ENCODE assay signal across 14 cellular contexts in genomic region chr3:98801042-98801747, GRCh38. TPM values are rescaled to one million over a fixed set of nuclear protein-coding genes. Genes with fewer than 3 reads are reported as not detected.
DNase-seq lines count a peak whose midpoint lies in the region; ATAC-seq, FAIRE-seq and TF ChIP-seq lines count a peak whose summit lies in the region.
"Had no signal": no experiment of that assay in that cellular context is flagged by ENCODE, and none has a peak within 500 bp of the region (broad histone marks: within the 10 kb centered on the region; RNA-seq: fewer than 3 reads in every experiment).

No MANE protein-coding gene starts in this region.

- no peak overlapping the region for H2AFZ ChIP-seq in astrocyte (ENCODE audit: low read depth, low read length)

- 91% methylated on average over 7 of the region's 7 CpGs for WGBS in A549 (ENCODE audit: missing lambda C conversion rate)
- WGBS in stomach, 5 donors: 91 to 95% (median 93%) methylated on average over 7 of the region's 7 CpGs

- H3K4me3 Mint-ChIP-seq in astrocyte (ENCODE audit: unreplicated experiment) (no peak overlapping the region), CD14-positive monocyte (no peak overlapping the region)
- H3K4me3 Mint-ChIP-seq: activated CD4-positive, alpha-beta memory T cell treated with anti-CD3 and anti-CD28 coated beads for 36 hours; activated T-helper 1 cell treated with anti-CD3 and anti-CD28 coated beads, Interleukin-12 subunit alpha, Interleukin-12 subunit beta, Interleukin-2, Interleukin-4 antibody, amounts not matched to agents 30 ng/mL and 10 ng/mL and 1 ng/mL, durations not matched to agents 14 hours and 24 hours and 36 hours had no signal

- H3K4me2 ChIP-seq in A549 (no peak overlapping the region), astrocyte (ENCODE audit: low read length) (no peak overlapping the region)

- H3K36me3 ChIP-seq in astrocyte (ENCODE audit: insufficient read depth, low read length) (peaks cover 69% of the 10 kb centered on the region), stomach (peaks cover 0 to 41% (median 29%) of the 10 kb centered on the region in 4 donors)
- H3K36me3 ChIP-seq: neutrophil had no signal

- H3K27ac Mint-ChIP-seq in astrocyte (ENCODE audit: unreplicated experiment): no peak overlapping the region
- no peak overlapping the region for H3K27ac Mint-ChIP-seq in CD14-positive monocyte
- H3K27ac Mint-ChIP-seq: activated CD4-positive, alpha-beta memory T cell treated with anti-CD3 and anti-CD28 coated beads for 36 hours; activated T-helper 1 cell treated with anti-CD3 and anti-CD28 coated beads, Interleukin-12 subunit alpha, Interleukin-12 subunit beta, Interleukin-2, Interleukin-4 antibody, amounts not matched to agents 30 ng/mL and 10 ng/mL and 1 ng/mL, durations not matched to agents 14 hours and 24 hours and 36 hours had no signal

- H4K20me1 ChIP-seq in astrocyte (ENCODE audit: insufficient read depth, low read length): peaks cover 58% of the 10 kb centered on the region

- peaks cover 18% of the 10 kb centered on the region for H3K36me3 Mint-ChIP-seq in astrocyte (ENCODE audit: low read depth, unreplicated experiment)
- peaks cover under 1 to 10% of the 10 kb centered on the region in 2 donors for H3K36me3 Mint-ChIP-seq in CD14-positive monocyte
- H3K36me3 Mint-ChIP-seq: activated CD4-positive, alpha-beta memory T cell treated with anti-CD3 and anti-CD28 coated beads for 36 hours had no signal

- TF ChIP-seq POLR2A in A549 (IDR thresholded peaks at IDR 0.05; ENCODE audit: low read length) (no peak), stomach (IDR thresholded peaks at IDR 0.05) (no peak)

- H3K79me2 ChIP-seq in astrocyte (ENCODE audit: insufficient read depth, low read length): peaks cover 15% of the 10 kb centered on the region

- no peak for FAIRE-seq in A549 (lab: Jason Lieb, UNC)
- no peak for FAIRE-seq in astrocyte (lab: Jason Lieb, UNC)
- FAIRE-seq: TTC549 had no signal

- intact Hi-C loops in stomach (cut with DNase I; ENCODE audit: low total_unique reads) (no loop called here), CD14-positive monocyte (cut with micrococcal nuclease) (no loop called here)

- CTCF ChIA-PET in A549 (lab: Yijun Ruan, JAX): interaction anchor here (0.7 to 1.3 kb wide), 3 partner anchors 9 to 27 kb away, joined by 3 to 4 read pairs (median 3); no protein-coding TSS in a partner anchor

- H3K4me3 ChIP-seq in A549 (no peak overlapping the region), astrocyte (ENCODE audit: insufficient read depth, low read depth, low read length) (no peak overlapping the region), stomach (no peak overlapping the region)
- H3K4me3 ChIP-seq: transverse colon had no signal

- H3K27ac ChIP-seq in A549: no peak overlapping the region
- H3K27ac ChIP-seq in astrocyte (ENCODE audit: low read depth, low read length): no peak overlapping the region
- no peak overlapping the region for H3K27ac ChIP-seq in stomach
- H3K27ac ChIP-seq: neutrophil, transverse colon had no signal

- no peaks in the 10 kb centered on the region for H3K27me3 ChIP-seq in astrocyte (ENCODE audit: insufficient read depth, low read length)
- no peaks in the 10 kb centered on the region for H3K27me3 ChIP-seq in stomach
- H3K27me3 ChIP-seq: neutrophil, transverse colon had no signal

- no peak overlapping the region for H3K9ac ChIP-seq in astrocyte (ENCODE audit: low read length)

- H3K9me3 Mint-ChIP-seq in astrocyte (ENCODE audit: unreplicated experiment) (no peaks in the 10 kb centered on the region), CD14-positive monocyte (peaks cover 0 to 3% (median 0%) of the 10 kb centered on the region in 7 donors)
- H3K9me3 Mint-ChIP-seq: activated T-helper 1 cell treated with anti-CD3 and anti-CD28 coated beads, Interleukin-12 subunit alpha, Interleukin-12 subunit beta, Interleukin-2, Interleukin-4 antibody, amounts not matched to agents 30 ng/mL and 10 ng/mL and 1 ng/mL, durations not matched to agents 14 hours and 24 hours and 36 hours had no signal

- DNase-seq in A549 (ENCODE audit: low read depth in 1 of 2, low spot score in 1 of 2): no peak
- DNase-seq in astrocyte (ENCODE audit: low read depth): no peak
- peak; percentile 29 for DNase-seq in iPS-NIHi11 (ENCODE audit: low spot score)
- no peak for DNase-seq in COLO829 (ENCODE audit: low spot score)
- no peak for DNase-seq in stomach
- DNase-seq in CD14-positive monocyte (ENCODE audit: low spot score): no peak
- DNase-seq in NK-92 treated with Interleukin-12 subunit alpha and Interleukin-12 subunit beta, amount 100 ng/mL, for 24 hours (lab: John Stamatoyannopoulos, UW): no peak
- DNase-seq: activated CD4-positive, alpha-beta memory T cell treated with anti-CD3 and anti-CD28 coated beads for 36 hours; AML-193; transverse colon had no signal

- no peak for TF ChIP-seq RAD21 in A549 (conservative IDR thresholded peaks at IDR 0.05 in 1 of 2, IDR thresholded peaks at IDR 0.05 in 1 of 2)

- TF ChIP-seq EP300 in A549 (IDR thresholded peaks at IDR 0.05) (no peak), stomach (IDR thresholded peaks at IDR 0.05) (no peak)

- ATAC-seq in A549: peak; percentile 48 to 62; a peak in 4 of 6 replicates

- no peaks in the 10 kb centered on the region for H3K9me3 ChIP-seq in A549
- H3K9me3 ChIP-seq in astrocyte (ENCODE audit: insufficient read depth, low read depth, low read length): no peaks in the 10 kb centered on the region
- no peaks in the 10 kb centered on the region for H3K9me3 ChIP-seq in stomach
- H3K9me3 ChIP-seq: neutrophil, transverse colon had no signal

- POLR2A ChIA-PET in A549 (lab: Yijun Ruan, JAX): no interaction called here

- H3K27me3 Mint-ChIP-seq in astrocyte (ENCODE audit: low read depth, unreplicated experiment) (no peaks in the 10 kb centered on the region), CD14-positive monocyte (ENCODE audit: low read depth in 3 of 3) (peaks cover 0 to 2% (median 0%) of the 10 kb centered on the region in 3 donors)
- H3K27me3 Mint-ChIP-seq: activated CD4-positive, alpha-beta memory T cell treated with anti-CD3 and anti-CD28 coated beads for 36 hours had no signal

- H3K4me1 ChIP-seq in A549 (no peaks in the 10 kb centered on the region), astrocyte (ENCODE audit: insufficient read depth, low read length) (no peaks in the 10 kb centered on the region), stomach (no peaks in the 10 kb centered on the region)
- H3K4me1 ChIP-seq: transverse colon had no signal

- TF ChIP-seq CTCF in A549 (IDR thresholded peaks at IDR 0.05) (peak; percentile 13; the same call in 1 of the 3 replicates), GM12872 (IDR thresholded peaks at IDR 0.05; ENCODE audit: insufficient read depth, low read depth, low read length) (0 out of 3 replicates have a peak, but pooled peaks have one; percentile 14), astrocyte (IDR thresholded peaks at IDR 0.05; ENCODE audit: insufficient read depth, low read depth, low read length) (peak; percentile 16), stomach (IDR thresholded peaks at IDR 0.05) (no peak), CD14-positive monocyte (IDR thresholded peaks at IDR 0.05) (no peak)

- H3K4me1 Mint-ChIP-seq in astrocyte (ENCODE audit: low read depth, unreplicated experiment) (no peaks in the 10 kb centered on the region), CD14-positive monocyte (no peaks in the 10 kb centered on the region)

TF ChIP-seq in A549, 52 proteins besides CTCF, POLR2A, EP300 and RAD21:
- TF ChIP-seq HOXB13 (CRISPR knock-in tag; IDR thresholded peaks at IDR 0.05; ENCODE audit: low read depth): no peak
- TF ChIP-seq CBX2 (IDR thresholded peaks at IDR 0.05; ENCODE audit: borderline replicate concordance, low read depth): no peak
- no peak for TF ChIP-seq HMGXB4 (CRISPR knock-in tag; IDR thresholded peaks at IDR 0.05; ENCODE audit: borderline replicate concordance)
- TF ChIP-seq SMC3 (IDR thresholded peaks at IDR 0.05): no peak
- TF ChIP-seq MYC (IDR thresholded peaks at IDR 0.05; ENCODE audit: borderline replicate concordance, low read length): no peak
- TF ChIP-seq FOSB (CRISPR knock-in tag; IDR thresholded peaks at IDR 0.05): no peak
- TF ChIP-seq ZNF302 (CRISPR knock-in tag; IDR thresholded peaks at IDR 0.05): no peak
- TF ChIP-seq RNF2 (IDR thresholded peaks at IDR 0.05; ENCODE audit: borderline replicate concordance, low read depth): no peak
- no peak for TF ChIP-seq CHD2 (IDR thresholded peaks at IDR 0.05; ENCODE audit: low read length, partially characterized antibody)
- TF ChIP-seq BHLHE40 (IDR thresholded peaks at IDR 0.05; ENCODE audit: low read depth, low read length): no peak
- no peak for TF ChIP-seq CBX8 (IDR thresholded peaks at IDR 0.05)
- TF ChIP-seq KDM5A (IDR thresholded peaks at IDR 0.05): no peak
- TF ChIP-seq RARB (CRISPR knock-in tag; IDR thresholded peaks at IDR 0.05): no peak

RNA-seq across cellular contexts. Expression of gene ST3GAL6, which starts 38.1 kb away (rescaled TPM):
- polyA plus RNA-seq in A549 (2011; rRNA removed) (0.89 and 1.1 TPM in 2 replicates), A549 (2017; fragmentation: RNase III; extraction: RNeasy Plus Mini Kit Qiagen cat#74134 plus additional on column Dnase treatment) (0.90 to 1.4 TPM (median 0.94 TPM) in 3 replicates), stomach (1 to 10 TPM; 5.8 to 7.7 (median 6.1) TPM), CD14-positive monocyte (10 to 100 TPM; 21.0 to 22.8 TPM)
- 0.28 and 0.35 TPM in 2 replicates for polyA plus RNA-seq in A549 (2012; cell fraction: cytosol; rRNA removed)
- polyA plus RNA-seq in A549 (2012; cell fraction: nucleus; rRNA removed): 0.22 and 0.42 TPM in 2 replicates
- 1.3 TPM in 1 of 2 replicates, not detected in the other for polyA minus RNA-seq in A549 (2011; rRNA and poly(A)+ RNA removed)
- total RNA-seq in astrocyte (4.4 and 4.8 TPM in 2 replicates), stomach (100 to 1,000 TPM in 1 of 5 donors, 10 to 100 TPM in 3, not detected in 1; 13.6 to 129 (median 40.3) TPM)
- total RNA-seq: activated CD4-positive, alpha-beta memory T cell treated with anti-CD3 and anti-CD28 coated beads for 36 hours had no signal

Comparison
In these comparisons a context has a peak if more than half of its experiments do, and no peak if none do; other contexts are left out.
1. CTCF ChIP-seq: peak in A549 (single experiment), GM12872 (single experiment) and astrocyte (single experiment); none in stomach (0 of 7) and CD14-positive monocyte (single experiment).